Comparison of ENCODE assay signal across 8 cellular contexts in the genomic region with DNA sequence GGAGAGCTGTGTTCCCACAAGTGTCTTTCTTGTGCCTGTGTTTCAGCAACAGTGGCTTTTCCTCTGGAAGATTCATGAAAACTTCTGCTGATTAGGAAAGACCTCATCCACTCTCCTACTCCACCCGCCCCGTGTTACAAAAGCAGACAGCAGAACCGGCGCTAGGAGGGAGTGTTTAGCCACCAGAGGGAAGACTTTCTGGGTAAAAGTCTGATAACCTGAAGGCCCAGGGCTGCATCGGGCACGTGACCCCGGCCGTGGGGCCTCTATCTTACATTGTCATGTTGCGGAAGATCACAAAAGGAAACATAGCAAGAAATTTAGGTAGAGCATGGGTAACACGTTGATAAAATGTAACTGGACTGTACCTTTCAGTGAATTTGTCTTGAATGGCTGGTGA. TPM values are rescaled to one million over a fixed set of nuclear protein-coding genes. Genes with fewer than 3 reads are reported as not detected.
DNase-seq lines count a peak whose midpoint lies in the region; ATAC-seq, FAIRE-seq and TF ChIP-seq lines count a peak whose summit lies in the region.

No MANE protein-coding gene starts in this region.

- H3K27ac ChIP-seq in cardiac muscle cell (no peak overlapping the region), right cardiac atrium (ENCODE audit: low read length) (no peak overlapping the region), ovary (no peak overlapping the region)

- DNase-seq in cardiac muscle cell (ENCODE audit: low read depth in 1 of 2, low spot score in 1 of 2): peak; percentile 36 to 42
- no peak for DNase-seq in right cardiac atrium
- peak; percentile 72 for DNase-seq in OCI-M1 (lab: John Stamatoyannopoulos, UW)
- peak in 1 of 2 donors; percentile 26 for DNase-seq in foreskin fibroblast
- DNase-seq in urothelium cell line (ENCODE audit: low spot score): peak; percentile 43
- no peak for DNase-seq in ovary
- no peak for DNase-seq in MG63

- ATAC-seq in right cardiac atrium: no peak
- ATAC-seq in GM21619 (IDR thresholded peaks at IDR 0.05; ENCODE audit: unreplicated experiment): no peak

- intact Hi-C loops in right cardiac atrium (cut with DNase I): no loop called here
- intact Hi-C loops in ovary (cut with DNase I): no loop called here

- no peak for FAIRE-seq in urothelium cell line (lab: Jason Lieb, UNC)

- H3K4me1 ChIP-seq in cardiac muscle cell (ENCODE audit: low read depth) (no peaks in the 10 kb centered on the region), right cardiac atrium (ENCODE audit: control insufficient read depth, insufficient read depth, low read length) (no peaks in the 10 kb centered on the region), ovary (ENCODE audit: insufficient read depth) (no peaks in the 10 kb centered on the region)

- no peaks in the 10 kb centered on the region for H3K36me3 ChIP-seq in cardiac muscle cell
- no peaks in the 10 kb centered on the region for H3K36me3 ChIP-seq in ovary
- H3K36me3 ChIP-seq in MG63: no peaks in the 10 kb centered on the region

- no peak for TF ChIP-seq EP300 in ovary (IDR thresholded peaks at IDR 0.05)

- peaks cover 8% of the 10 kb centered on the region for H3K27me3 ChIP-seq in cardiac muscle cell
- H3K27me3 ChIP-seq in right cardiac atrium (ENCODE audit: control insufficient read depth, insufficient read depth): no peaks in the 10 kb centered on the region
- H3K27me3 ChIP-seq in ovary: no peaks in the 10 kb centered on the region
- H3K27me3 ChIP-seq in MG63: peaks cover 4% of the 10 kb centered on the region; the same call in 1 of the 2 replicates

- no peak overlapping the region for H3K4me3 ChIP-seq in cardiac muscle cell
- H3K4me3 ChIP-seq in right cardiac atrium (ENCODE audit: low read length): no peak overlapping the region
- H3K4me3 ChIP-seq in foreskin fibroblast (ENCODE audit: low read depth in 1 of 2, low read length in 2 of 2): no peak overlapping the region
- H3K4me3 ChIP-seq in ovary: no peak overlapping the region
- no peak overlapping the region for H3K4me3 ChIP-seq in MG63

- no peak for TF ChIP-seq POLR2A in ovary (IDR thresholded peaks at IDR 0.05)

- H3K9me3 ChIP-seq in cardiac muscle cell (ENCODE audit: low read depth) (no peaks in the 10 kb centered on the region), right cardiac atrium (ENCODE audit: control insufficient read depth, low read length) (no peaks in the 10 kb centered on the region), ovary (no peaks in the 10 kb centered on the region), MG63 (no peaks in the 10 kb centered on the region; the same call in 1 of the 2 replicates)

- peak; percentile 41 for TF ChIP-seq CTCF in cardiac muscle cell (IDR thresholded peaks at IDR 0.05; ENCODE audit: low read depth, low read length)
- TF ChIP-seq CTCF in foreskin fibroblast (IDR thresholded peaks at IDR 0.05; ENCODE audit: low read depth, low read length): peak; percentile 27
- TF ChIP-seq CTCF in ovary (IDR thresholded peaks at IDR 0.05): no peak

- 12% methylated on average over 10 of the region's 10 CpGs for WGBS in right cardiac atrium
- WGBS in ovary, 3 donors: 20 to 21% (median 21%) methylated on average over 10 of the region's 10 CpGs

RNA-seq across cellular contexts. Expression of a gene that starts 32.0 kb away (rescaled TPM):
- total RNA-seq in cardiac muscle cell (not detected in 2 replicates), right cardiac atrium (not detected), ovary (under 1 TPM in 1 of 7 donors, not detected in 6; 0.17 TPM)
- polyA plus RNA-seq in cardiac muscle cell (not detected in 2 replicates), right cardiac atrium (0.09 TPM), ovary (under 1 TPM in 1 of 2 donors, not detected in 1; 0.10 TPM)
- 0.30 TPM in 1 of 2 replicates, not detected in the other for total RNA-seq in MG63 (2014; rRNA removed; shearing (Covaris generic); ENCODE audit: low replicate concordance)

RNA-seq across cellular contexts. Expression of a gene that starts 41.7 kb away (rescaled TPM):
- total RNA-seq in cardiac muscle cell (0.35 TPM in 1 of 2 replicates, not detected in the other), right cardiac atrium (not detected), ovary (not detected)
- polyA plus RNA-seq in cardiac muscle cell (not detected in 2 replicates), right cardiac atrium (not detected), ovary (under 1 TPM in 1 of 2 donors, not detected in 1; 0.17 TPM)
- total RNA-seq in MG63 (2014; rRNA removed; shearing (Covaris generic); ENCODE audit: low replicate concordance): not detected in 2 replicates

Comparison
In these comparisons a context has a peak if more than half of its experiments do, and no peak if none do; other contexts are left out.
1. DNase-seq: peak in cardiac muscle cell (2 of 2), OCI-M1 (single experiment) and urothelium cell line (single experiment); none in right cardiac atrium (0 of 3), ovary (0 of 5) and MG63 (single experiment).
2. CTCF ChIP-seq: peak in cardiac muscle cell (single experiment) and foreskin fibroblast (single experiment); none in ovary (0 of 3).